Comparison of ENCODE assay signal across 34 cellular contexts in the genomic region with DNA sequence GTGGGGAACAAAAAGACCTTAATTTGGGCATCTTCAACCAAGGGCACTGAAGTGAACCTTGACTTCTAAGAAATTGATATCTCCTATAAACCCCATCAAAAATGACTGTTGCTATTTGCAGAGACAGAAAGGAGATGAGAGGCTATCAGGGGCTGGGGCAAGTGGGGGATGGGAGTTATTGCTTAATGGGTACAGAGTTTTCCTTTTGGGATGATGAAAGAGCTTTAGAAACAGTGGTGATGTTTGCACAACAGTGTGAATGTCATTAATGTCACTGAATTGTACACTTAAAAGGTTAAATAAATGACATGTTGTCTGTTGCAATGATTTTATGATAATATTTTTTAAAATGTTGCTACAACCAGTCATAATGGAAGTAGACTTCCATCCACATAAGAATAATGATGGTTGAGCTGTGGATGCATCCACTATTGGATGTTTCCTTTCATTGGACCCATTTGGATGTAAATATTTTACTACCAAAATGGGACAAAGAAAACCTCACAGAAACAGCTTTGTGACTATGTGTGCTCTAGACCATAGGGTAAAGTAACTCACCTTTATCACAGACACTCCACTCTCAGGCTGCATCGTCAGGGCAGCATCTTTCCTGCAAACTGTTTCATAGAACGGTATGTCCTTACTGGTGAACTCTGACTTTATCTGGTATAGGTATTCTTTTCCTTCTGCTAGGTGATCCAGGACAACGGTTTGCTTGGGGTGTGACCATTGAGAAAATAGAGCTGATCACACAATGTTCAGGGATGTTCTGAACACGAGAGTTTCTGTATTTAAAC. TPM values are rescaled to one million over a fixed set of nuclear protein-coding genes. Genes with fewer than 3 reads are reported as not detected.
"Had no signal": no experiment of that assay in that cellular context is flagged by ENCODE, and none has a peak within 500 bp of the region (broad histone marks: within the 10 kb centered on the region; RNA-seq: fewer than 3 reads in every experiment).

No MANE protein-coding gene starts in this region.

- ATAC-seq: heart right ventricle; left ventricle myocardium superior; lower lobe of right lung; natural killer cell treated with Interleukin-12 subunit alpha and Interleukin-12 subunit beta and Interleukin-15 and Interleukin-18, amount 100 ng/mL, for 72 hours; pancreas; right cardiac atrium; stimulated activated effector memory CD8-positive, alpha-beta T cell treated with anti-CD3 and anti-CD28 coated beads, Interleukin-12 subunit alpha, Interleukin-12 subunit beta, amount 100 ng/mL, for 72 hours; upper lobe of right lung had no signal

- FAIRE-seq: pancreas, small intestine, urothelium cell line had no signal

- H3K79me2 ChIP-seq: hepatocyte had no signal

- H3K9me3 Mint-ChIP-seq: natural killer cell treated with Interleukin-12 subunit alpha and Interleukin-12 subunit beta and Interleukin-15 and Interleukin-18, amount 100 ng/mL, for 72 hours; stimulated activated effector memory CD8-positive, alpha-beta T cell treated with anti-CD3 and anti-CD28 coated beads, Interleukin-12 subunit alpha, Interleukin-12 subunit beta, amount 100 ng/mL, for 72 hours; stimulated activated naive CD8-positive, alpha-beta T cell treated with anti-CD3 and anti-CD28 coated beads, Interleukin-15, Interleukin-2, amounts not matched to agents 100 ng/mL and 50 ng/mL, for 24 hours had no signal

- H3K9me3 ChIP-seq: heart right ventricle, lower lobe of right lung, pancreas, prostate gland, sigmoid colon, spleen, suprapubic skin, thoracic aorta, tibial artery, upper lobe of right lung had no signal

- DNase-seq: heart right ventricle; islet precursor cell; left ventricle myocardium superior; lower lobe of right lung; mammary epithelial cell; mesendoderm; naive B cell; nucleus accumbens; pancreas; posterior cingulate gyrus; retina; right cardiac atrium; sigmoid colon; small intestine; spleen; stimulated activated CD4-positive, alpha-beta T cell treated with anti-CD3 and anti-CD28 coated beads, Interleukin-4, amount 100 ng/mL, for 24 hours; stimulated activated naive CD4-positive, alpha-beta T cell; tibial artery; trophoblast cell; upper lobe of right lung had no signal

- H3K36me3 ChIP-seq: heart right ventricle, lower lobe of right lung, pancreas, prostate gland, sigmoid colon, spleen, suprapubic skin, thoracic aorta, tibial artery, upper lobe of right lung had no signal

- H3K4me3 Mint-ChIP-seq: mesothelial cell of epicardium; naive B cell; natural killer cell treated with Interleukin-12 subunit alpha and Interleukin-12 subunit beta and Interleukin-15 and Interleukin-18, amount 100 ng/mL, for 72 hours; neural crest cell; stimulated activated effector memory CD8-positive, alpha-beta T cell treated with anti-CD3 and anti-CD28 coated beads, Interleukin-12 subunit alpha, Interleukin-12 subunit beta, amount 100 ng/mL, for 72 hours; stimulated activated naive CD8-positive, alpha-beta T cell treated with anti-CD3 and anti-CD28 coated beads, Interleukin-15, Interleukin-2, amounts not matched to agents 100 ng/mL and 50 ng/mL, for 24 hours had no signal

- H3K4me1 Mint-ChIP-seq: mesothelial cell of epicardium, naive B cell, neural crest cell had no signal

- H3K27me3 ChIP-seq: hepatocyte, sigmoid colon, suprapubic skin, tibial artery, upper lobe of right lung had no signal

- H3K4me1 ChIP-seq: heart right ventricle, lower lobe of right lung, pancreas, prostate gland, sigmoid colon, spleen, suprapubic skin, tibial artery, upper lobe of right lung had no signal

- H2AFZ ChIP-seq: hepatocyte had no signal

- H3K4me2 ChIP-seq: hepatocyte had no signal

- H3K4me3 ChIP-seq: heart right ventricle, hepatocyte, lower lobe of right lung, pancreas, prostate gland, sigmoid colon, spleen, suprapubic skin, thoracic aorta, tibial artery, upper lobe of right lung had no signal

- H3K27ac ChIP-seq: heart right ventricle, hepatocyte, lower lobe of right lung, pancreas, prostate gland, sigmoid colon, spleen, suprapubic skin, thoracic aorta, tibial artery, upper lobe of right lung had no signal

- H3K36me3 Mint-ChIP-seq: mesothelial cell of epicardium; naive B cell; natural killer cell treated with Interleukin-12 subunit alpha and Interleukin-12 subunit beta and Interleukin-15 and Interleukin-18, amount 100 ng/mL, for 72 hours; stimulated activated effector memory CD8-positive, alpha-beta T cell treated with anti-CD3 and anti-CD28 coated beads, Interleukin-12 subunit alpha, Interleukin-12 subunit beta, amount 100 ng/mL, for 72 hours had no signal

- H3K27ac Mint-ChIP-seq: mesothelial cell of epicardium; naive B cell; natural killer cell treated with Interleukin-12 subunit alpha and Interleukin-12 subunit beta and Interleukin-15 and Interleukin-18, amount 100 ng/mL, for 72 hours; stimulated activated effector memory CD8-positive, alpha-beta T cell treated with anti-CD3 and anti-CD28 coated beads, Interleukin-12 subunit alpha, Interleukin-12 subunit beta, amount 100 ng/mL, for 72 hours; stimulated activated naive CD8-positive, alpha-beta T cell treated with anti-CD3 and anti-CD28 coated beads, Interleukin-15, Interleukin-2, amounts not matched to agents 100 ng/mL and 50 ng/mL, for 24 hours had no signal

RNA-seq across cellular contexts. Expression of gene FAM9A, which starts 31.6 kb away (rescaled TPM):
- total RNA-seq: heart right ventricle; hepatocyte; kidney epithelial cell; left ventricle myocardium superior; lower lobe of right lung; mammary epithelial cell; mesothelial cell of epicardium; mononuclear cell; natural killer cell treated with Interleukin-12 subunit alpha and Interleukin-12 subunit beta and Interleukin-15 and Interleukin-18, amount 100 ng/mL, for 72 hours; neural crest cell; osteoblast; pancreas; right cardiac atrium; sigmoid colon; spleen; subcutaneous adipose tissue; suprapubic skin; thoracic aorta; upper lobe of right lung had no signal
- polyA plus RNA-seq: heart right ventricle, hepatocyte, mammary epithelial cell, pancreas, right cardiac atrium, sigmoid colon, small intestine, spleen had no signal
